In genomic region chr2:119697290-119698013, GRCh38 we compare ENCODE assay signal across 11 cellular contexts. TPM values are rescaled to one million over a fixed set of nuclear protein-coding genes. Genes with fewer than 3 reads are reported as not detected.
DNase-seq lines count a peak whose midpoint lies in the region; ATAC-seq and TF ChIP-seq lines count a peak whose summit lies in the region.
"Had no signal": no experiment of that assay in that cellular context is flagged by ENCODE, and none has a peak within 500 bp of the region (broad histone marks: within the 10 kb centered on the region; RNA-seq: fewer than 3 reads in every experiment).

No MANE protein-coding gene starts in this region.

- H3K27me3 Mint-ChIP-seq in activated CD4-positive, alpha-beta memory T cell treated with anti-CD3 and anti-CD28 coated beads for 36 hours, result no peaks in the 10 kb centered on the region
- H3K27me3 Mint-ChIP-seq in activated CD4-positive, alpha-beta memory T cell treated with anti-CD3 and anti-CD28 coated beads, Interleukin-2, amount 10 ng/mL, durations not matched to agents 7 days and 5 days, result peaks cover 13% of the 10 kb centered on the region
- H3K27me3 Mint-ChIP-seq in glutamatergic neuron (ENCODE audit: unreplicated experiment), result peaks cover 3% of the 10 kb centered on the region

- intact Hi-C loops in activated CD4-positive, alpha-beta memory T cell treated with anti-CD3 and anti-CD28 coated beads for 36 hours (cut with micrococcal nuclease), result no loop called here

- POLR2A ChIA-PET in activated CD4-positive, alpha-beta memory T cell treated with anti-CD3 and anti-CD28 coated beads for 36 hours (lab: Charles Lee), result no interaction called here
- POLR2A ChIA-PET in activated CD4-positive, alpha-beta memory T cell treated with anti-CD3 and anti-CD28 coated beads, Interleukin-2, amount 10 ng/mL, durations not matched to agents 7 days and 5 days (lab: Charles Lee), result no interaction called here

- ATAC-seq in GM21447 (IDR thresholded peaks at IDR 0.05; ENCODE audit: unreplicated experiment) (peak; percentile 73), HG03442 (IDR thresholded peaks at IDR 0.05; ENCODE audit: unreplicated experiment) (peak; percentile 90), GM19455 (IDR thresholded peaks at IDR 0.05; ENCODE audit: unreplicated experiment) (no peak)

- CTCF ChIA-PET in activated CD4-positive, alpha-beta memory T cell treated with anti-CD3 and anti-CD28 coated beads for 36 hours (lab: Charles Lee), result interaction anchor here (1.7 kb wide), 1 partner anchor 478 kb away, joined by 4 read pairs; no protein-coding TSS in a partner anchor
- CTCF ChIA-PET in activated CD4-positive, alpha-beta memory T cell treated with anti-CD3 and anti-CD28 coated beads, Interleukin-2, amount 10 ng/mL, durations not matched to agents 7 days and 5 days (lab: Charles Lee), result interaction anchor here (1.1 kb wide), 1 partner anchor 9 kb away, joined by 3 read pairs; no protein-coding TSS in a partner anchor

- no peak overlapping the region for H3K4me3 Mint-ChIP-seq in activated CD4-positive, alpha-beta memory T cell treated with anti-CD3 and anti-CD28 coated beads for 36 hours
- H3K4me3 Mint-ChIP-seq in activated CD4-positive, alpha-beta memory T cell treated with anti-CD3 and anti-CD28 coated beads, Interleukin-2, amount 10 ng/mL, durations not matched to agents 7 days and 5 days, result no peak overlapping the region
- no peak overlapping the region for H3K4me3 Mint-ChIP-seq in glutamatergic neuron (ENCODE audit: unreplicated experiment)

- peak; percentile 31 for DNase-seq in activated CD4-positive, alpha-beta memory T cell treated with anti-CD3 and anti-CD28 coated beads for 36 hours
- no peak for DNase-seq in activated CD4-positive, alpha-beta memory T cell treated with anti-CD3 and anti-CD28 coated beads, Interleukin-2, amount 10 ng/mL, durations not matched to agents 7 days and 5 days
- DNase-seq in glutamatergic neuron, result no peak
- DNase-seq in caudate nucleus (lab: John Stamatoyannopoulos, UW), result no peak
- no peak for DNase-seq in NCI-H2107 treated with DMSO at 0.1 percent for 48 hours (lab: John Stamatoyannopoulos, UW; ENCODE audit: unreplicated experiment)
- DNase-seq: effector memory CD4-positive, alpha-beta T cell; NCI-H1930; SW 1271 had no signal

- H3K4me1 Mint-ChIP-seq in activated CD4-positive, alpha-beta memory T cell treated with anti-CD3 and anti-CD28 coated beads for 36 hours (ENCODE audit: low read depth), result peaks cover 29% of the 10 kb centered on the region
- peaks cover 2% of the 10 kb centered on the region for H3K4me1 Mint-ChIP-seq in activated CD4-positive, alpha-beta memory T cell treated with anti-CD3 and anti-CD28 coated beads, Interleukin-2, amount 10 ng/mL, durations not matched to agents 7 days and 5 days
- peaks cover 43% of the 10 kb centered on the region for H3K4me1 Mint-ChIP-seq in glutamatergic neuron (ENCODE audit: low read depth, unreplicated experiment)

- no peak for TF ChIP-seq CTCF in glutamatergic neuron (IDR thresholded peaks at IDR 0.05; ENCODE audit: partially characterized antibody, unreplicated experiment)

- H3K36me3 Mint-ChIP-seq in activated CD4-positive, alpha-beta memory T cell treated with anti-CD3 and anti-CD28 coated beads for 36 hours, result no peaks in the 10 kb centered on the region
- H3K36me3 Mint-ChIP-seq in activated CD4-positive, alpha-beta memory T cell treated with anti-CD3 and anti-CD28 coated beads, Interleukin-2, amount 10 ng/mL, durations not matched to agents 7 days and 5 days (ENCODE audit: low read depth), result no peaks in the 10 kb centered on the region
- H3K36me3 Mint-ChIP-seq in glutamatergic neuron (ENCODE audit: unreplicated experiment), result no peaks in the 10 kb centered on the region

- no peak overlapping the region for H3K27ac Mint-ChIP-seq in activated CD4-positive, alpha-beta memory T cell treated with anti-CD3 and anti-CD28 coated beads for 36 hours
- H3K27ac Mint-ChIP-seq in activated CD4-positive, alpha-beta memory T cell treated with anti-CD3 and anti-CD28 coated beads, Interleukin-2, amount 10 ng/mL, durations not matched to agents 7 days and 5 days, result no peak overlapping the region
- peak overlapping the region; percentile 10 for H3K27ac Mint-ChIP-seq in glutamatergic neuron (ENCODE audit: unreplicated experiment)

- no peak overlapping the region for H3K27ac ChIP-seq in caudate nucleus (ENCODE audit: low read depth, low read length)

- no peaks in the 10 kb centered on the region for H3K9me3 Mint-ChIP-seq in activated CD4-positive, alpha-beta memory T cell treated with anti-CD3 and anti-CD28 coated beads for 36 hours
- peaks cover 5% of the 10 kb centered on the region for H3K9me3 Mint-ChIP-seq in activated CD4-positive, alpha-beta memory T cell treated with anti-CD3 and anti-CD28 coated beads, Interleukin-2, amount 10 ng/mL, durations not matched to agents 7 days and 5 days
- peaks cover 13% of the 10 kb centered on the region for H3K9me3 Mint-ChIP-seq in glutamatergic neuron (ENCODE audit: unreplicated experiment)

RNA-seq across cellular contexts. Expression of gene TMEM177, which starts 18.5 kb away (rescaled TPM):
- total RNA-seq in activated CD4-positive, alpha-beta memory T cell treated with anti-CD3 and anti-CD28 coated beads for 36 hours, result 10 to 100 TPM; 13.5 to 14.9 TPM
- 1 to 10 TPM; 8.3 to 8.5 TPM for total RNA-seq in activated CD4-positive, alpha-beta memory T cell treated with anti-CD3 and anti-CD28 coated beads, Interleukin-2, amount 10 ng/mL, durations not matched to agents 7 days and 5 days
- 21.1 TPM for total RNA-seq in glutamatergic neuron (ENCODE audit: unreplicated experiment)
